In the genomic region with DNA sequence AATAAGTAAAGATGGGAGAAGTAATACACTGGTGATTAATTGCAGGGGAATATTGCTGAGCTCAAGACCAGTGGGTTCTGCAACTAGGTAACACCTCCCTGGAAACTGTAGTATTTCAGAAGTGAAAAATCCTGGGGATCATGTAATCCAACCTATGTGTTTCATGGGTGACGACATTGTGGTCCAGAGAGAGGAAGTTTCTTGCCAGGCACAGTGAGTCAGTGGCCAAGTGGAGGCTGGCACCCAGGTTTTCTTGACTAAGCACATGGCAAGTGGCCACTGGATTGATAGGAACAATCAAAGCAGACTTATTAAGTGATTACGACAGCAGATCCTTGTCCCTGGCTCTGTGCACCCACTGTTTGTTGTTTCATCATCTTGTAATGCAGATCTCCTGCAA, we compare ENCODE assay signal across 11 cellular contexts. TPM values are rescaled to one million over a fixed set of nuclear protein-coding genes. Genes with fewer than 3 reads are reported as not detected.
A peak's percentile ranks its signal among the peaks of the same experiment; 100 is the strongest.
DNase-seq lines count a peak whose midpoint lies in the region; ATAC-seq, FAIRE-seq and TF ChIP-seq lines count a peak whose summit lies in the region.
"Had no signal": no experiment of that assay in that cellular context is flagged by ENCODE, and none has a peak within 500 bp of the region (broad histone marks: within the 10 kb centered on the region; RNA-seq: fewer than 3 reads in every experiment).

No MANE protein-coding gene starts in this region.

- no peaks in the 10 kb centered on the region for H3K36me3 ChIP-seq in astrocyte (ENCODE audit: insufficient read depth, low read length)
- no peaks in the 10 kb centered on the region for H3K36me3 ChIP-seq in esophagus squamous epithelium
- H3K36me3 ChIP-seq: ascending aorta had no signal

- H3K27ac Mint-ChIP-seq in astrocyte (ENCODE audit: unreplicated experiment), result no peak overlapping the region

- H3K9me3 ChIP-seq in astrocyte (ENCODE audit: insufficient read depth, low read depth, low read length), result peaks cover 2% of the 10 kb centered on the region
- no peaks in the 10 kb centered on the region for H3K9me3 ChIP-seq in esophagus squamous epithelium
- H3K9me3 ChIP-seq: ascending aorta had no signal

- 18 to 22% methylated on average over 2 of the region's 2 CpGs for WGBS in esophagus squamous epithelium, 2 donors

- H3K4me3 ChIP-seq in astrocyte (ENCODE audit: insufficient read depth, low read depth, low read length), result no peak overlapping the region
- H3K4me3 ChIP-seq in esophagus squamous epithelium, result no peak overlapping the region
- H3K4me3 ChIP-seq: ascending aorta, K562 had no signal

- no peak for TF ChIP-seq CTCF in astrocyte (IDR thresholded peaks at IDR 0.05; ENCODE audit: insufficient read depth, low read depth, low read length)
- no peak for TF ChIP-seq CTCF in esophagus squamous epithelium (IDR thresholded peaks at IDR 0.05)

- TF ChIP-seq POLR2A in esophagus squamous epithelium (IDR thresholded peaks at IDR 0.05), result no peak

- no peaks in the 10 kb centered on the region for H3K4me1 Mint-ChIP-seq in astrocyte (ENCODE audit: low read depth, unreplicated experiment)

- H3K27ac ChIP-seq in astrocyte (ENCODE audit: low read depth, low read length) (no peak overlapping the region), esophagus squamous epithelium (no peak overlapping the region)
- H3K27ac ChIP-seq: ascending aorta had no signal

- no peaks in the 10 kb centered on the region for H4K20me1 ChIP-seq in astrocyte (ENCODE audit: insufficient read depth, low read length)

- H3K4me1 ChIP-seq in astrocyte (ENCODE audit: insufficient read depth, low read length) (peaks cover 8% of the 10 kb centered on the region), esophagus squamous epithelium (peaks cover 0 to 12% (median 11%) of the 10 kb centered on the region in 3 donors)
- H3K4me1 ChIP-seq: ascending aorta had no signal

- H3K4me2 ChIP-seq in astrocyte (ENCODE audit: low read length), result peak overlapping the region; percentile 11

- no peak overlapping the region for H3K9ac ChIP-seq in astrocyte (ENCODE audit: low read length)

- no peaks in the 10 kb centered on the region for H3K36me3 Mint-ChIP-seq in astrocyte (ENCODE audit: low read depth, unreplicated experiment)

- peaks cover 35% of the 10 kb centered on the region for H3K27me3 Mint-ChIP-seq in astrocyte (ENCODE audit: low read depth, unreplicated experiment)

- no peak for ATAC-seq in GM18861 (IDR thresholded peaks at IDR 0.05; ENCODE audit: unreplicated experiment)
- ATAC-seq: K562 had no signal

- DNase-seq in Ammon's horn (ENCODE audit: low spot score), result peak; percentile 66
- DNase-seq in LHCN-M2 (ENCODE audit: low read depth), result peak; percentile 94
- DNase-seq in astrocyte (ENCODE audit: low read depth), result peak; percentile 90
- DNase-seq in mesenteric fat pad (ENCODE audit: low spot score), result peak; percentile 72
- no peak for DNase-seq in HuH-7.5 (ENCODE audit: low spot score)
- DNase-seq in esophagus squamous epithelium (lab: John Stamatoyannopoulos, UW), result no peak
- no peak for DNase-seq in HT-29 (ENCODE audit: low spot score)
- DNase-seq: GF-D8 had no signal

- FAIRE-seq in astrocyte (lab: Jason Lieb, UNC), result no peak
- FAIRE-seq: K562 had no signal

- H3K4me3 Mint-ChIP-seq in astrocyte (ENCODE audit: unreplicated experiment), result no peak overlapping the region

- H2AFZ ChIP-seq in astrocyte (ENCODE audit: low read depth, low read length), result no peak overlapping the region

- H3K79me2 ChIP-seq in astrocyte (ENCODE audit: insufficient read depth, low read length), result no peaks in the 10 kb centered on the region

- intact Hi-C loops in esophagus squamous epithelium (cut with DNase I), result no loop called here

- peaks cover 6% of the 10 kb centered on the region for H3K9me3 Mint-ChIP-seq in astrocyte (ENCODE audit: unreplicated experiment)

- H3K27me3 ChIP-seq in astrocyte (ENCODE audit: insufficient read depth, low read length), result no peaks in the 10 kb centered on the region
- no peaks in the 10 kb centered on the region for H3K27me3 ChIP-seq in esophagus squamous epithelium
- H3K27me3 ChIP-seq: ascending aorta had no signal

RNA-seq across cellular contexts. Expression of a gene that starts 14.6 kb away (rescaled TPM):
- 1.1 TPM in 2 replicates for total RNA-seq in LHCN-M2 (2014; rRNA removed)
- polyA plus RNA-seq in LHCN-M2 (2012), result 0.29 TPM
- not detected in 2 replicates for total RNA-seq in astrocyte
- 10.0 TPM for total RNA-seq in mesenteric fat pad
- total RNA-seq in esophagus squamous epithelium, result 10 to 100 TPM in 1 of 4 donors, 1 to 10 TPM in 3; 3.2 to 12.6 (median 5.7) TPM
- total RNA-seq in HT-29 (2014; rRNA removed; shearing (Covaris generic)), result not detected in 2 replicates

RNA-seq across cellular contexts. Expression of a gene that starts 43.8 kb away (rescaled TPM):
- total RNA-seq in LHCN-M2 (2014; rRNA removed), result not detected in 2 replicates
- 0.17 TPM for polyA plus RNA-seq in LHCN-M2 (2012)
- total RNA-seq in astrocyte, result 0.34 and 0.70 TPM in 2 replicates
- 0.45 TPM for total RNA-seq in mesenteric fat pad
- total RNA-seq in esophagus squamous epithelium, result under 1 TPM in 1 of 4 donors, not detected in 3; 0.19 TPM
- not detected in 2 replicates for total RNA-seq in HT-29 (2014; rRNA removed; shearing (Covaris generic))
- total RNA-seq: ascending aorta had no signal

Comparison
In these comparisons a context has a peak if more than half of its experiments do, and no peak if none do; other contexts are left out.
1. DNase-seq: peak in Ammon's horn (single experiment), LHCN-M2 (single experiment), astrocyte (single experiment) and mesenteric fat pad (single experiment); none in HuH-7.5 (single experiment), esophagus squamous epithelium (single experiment) and HT-29 (single experiment).